ENCODE assay signal across 2 cellular contexts in genomic region chr1:205517288-205517687, GRCh38.
TF ChIP-seq lines count a peak whose summit lies in the region.

No MANE protein-coding gene starts in this region.

TF ChIP-seq in WTC11, 78 proteins besides CTCF, POLR2A, EP300 and RAD21 (continued from another document):
- no peak for TF ChIP-seq USF2 (CRISPR knock-in tag; IDR thresholded peaks at IDR 0.05)
- no peak for TF ChIP-seq TCF7 (CRISPR knock-in tag; IDR thresholded peaks at IDR 0.05; ENCODE audit: low read depth)
- no peak for TF ChIP-seq NR3C1 (CRISPR knock-in tag; conservative IDR thresholded peaks at IDR 0.05; ENCODE audit: low read depth)
- no peak for TF ChIP-seq CREM (CRISPR knock-in tag; IDR thresholded peaks at IDR 0.05)
- TF ChIP-seq, protein P1, sequence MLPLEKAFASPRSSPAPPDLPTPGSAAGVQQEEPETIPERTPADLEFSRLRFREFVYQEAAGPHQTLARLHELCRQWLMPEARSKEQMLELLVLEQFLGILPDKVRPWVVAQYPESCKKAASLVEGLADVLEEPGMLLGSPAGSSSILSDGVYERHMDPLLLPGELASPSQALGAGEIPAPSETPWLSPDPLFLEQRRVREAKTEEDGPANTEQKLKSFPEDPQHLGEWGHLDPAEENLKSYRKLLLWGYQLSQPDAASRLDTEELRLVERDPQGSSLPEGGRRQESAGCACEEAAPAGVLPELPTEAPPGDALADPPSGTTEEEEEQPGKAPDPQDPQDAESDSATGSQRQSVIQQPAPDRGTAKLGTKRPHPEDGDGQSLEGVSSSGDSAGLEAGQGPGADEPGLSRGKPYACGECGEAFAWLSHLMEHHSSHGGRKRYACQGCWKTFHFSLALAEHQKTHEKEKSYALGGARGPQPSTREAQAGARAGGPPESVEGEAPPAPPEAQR (CRISPR knock-in tag; IDR thresholded peaks at IDR 0.05), result no peak

TF ChIP-seq in H1, 55 proteins besides CTCF, POLR2A, EP300 and RAD21 (continued from another document):
- no peak for TF ChIP-seq GTF2F1 (IDR thresholded peaks at IDR 0.05; ENCODE audit: borderline replicate concordance, low read depth, low read length)
- TF ChIP-seq RBBP5 (IDR thresholded peaks at IDR 0.05; ENCODE audit: borderline replicate concordance, low read depth, low read length), result no peak
- no peak for TF ChIP-seq EGR1 (IDR thresholded peaks at IDR 0.05; ENCODE audit: borderline replicate concordance, low read depth, low read length)
- no peak for TF ChIP-seq RXRA (IDR thresholded peaks at IDR 0.05; ENCODE audit: insufficient read depth, low read depth, low read length)
- no peak for TF ChIP-seq ATF2 (IDR thresholded peaks at IDR 0.05; ENCODE audit: low read length)
- TF ChIP-seq TAF1 (IDR thresholded peaks at IDR 0.05; ENCODE audit: low read depth, low read length), result no peak
- no peak for TF ChIP-seq CHD2 (IDR thresholded peaks at IDR 0.05; ENCODE audit: low read length)
